In genomic region chr4:86439293-86439692, GRCh38 we compare ENCODE assay signal across 35 cellular contexts.
DNase-seq lines count a peak whose midpoint lies in the region; ATAC-seq, FAIRE-seq and TF ChIP-seq lines count a peak whose summit lies in the region.
"Had no signal": no experiment of that assay in that cellular context is flagged by ENCODE, and none has a peak within 500 bp of the region (broad histone marks: within the 10 kb centered on the region; RNA-seq: fewer than 3 reads in every experiment).

No MANE protein-coding gene starts in this region.

- H3K27ac ChIP-seq in SK-N-SH (ENCODE audit: low read depth in 2 of 2, low read length in 1 of 2) (no peak overlapping the region), neural progenitor cell (no peak overlapping the region)
- H3K27ac ChIP-seq: 22Rv1; BLaER1; BLaER1 treated with 17β-estradiol and CSF1 and Interleukin-3, amounts not matched to agents 10 nM and 100 nM; C4-2B had no signal

- H3K9ac ChIP-seq in SK-N-SH (no peak overlapping the region), neural progenitor cell (no peak overlapping the region)
- H3K9ac ChIP-seq: BLaER1; BLaER1 treated with 17β-estradiol and CSF1 and Interleukin-3, amounts not matched to agents 10 nM and 100 nM had no signal

- H4K20me1 ChIP-seq in SK-N-SH (ENCODE audit: insufficient read depth) (no peaks in the 10 kb centered on the region), neural progenitor cell (ENCODE audit: low read depth) (no peaks in the 10 kb centered on the region)
- H4K20me1 ChIP-seq: BLaER1; BLaER1 treated with 17β-estradiol and CSF1 and Interleukin-3, amounts not matched to agents 10 nM and 100 nM had no signal

- H3K36me3 Mint-ChIP-seq in neural progenitor cell: peaks cover 17% of the 10 kb centered on the region
- H3K36me3 Mint-ChIP-seq: CD14-positive monocyte; CD4-positive, alpha-beta memory T cell; CD4-positive, CD25-positive, alpha-beta regulatory T cell; CD8-positive, alpha-beta memory T cell; CD8-positive, alpha-beta T cell had no signal

- H3K9me3 Mint-ChIP-seq in neural progenitor cell: peaks cover 18% of the 10 kb centered on the region
- H3K9me3 Mint-ChIP-seq: CD4-positive, alpha-beta T cell had no signal

- H3K79me2 ChIP-seq in SK-N-SH (ENCODE audit: insufficient read depth) (no peaks in the 10 kb centered on the region), neural progenitor cell (ENCODE audit: low read depth) (no peaks in the 10 kb centered on the region)

- WGBS in SK-N-SH (ENCODE audit: low lambda C conversion rate): 65% methylated on average over 2 of the region's 2 CpGs

- H3K4me1 Mint-ChIP-seq in neural progenitor cell: peaks cover 32% of the 10 kb centered on the region
- H3K4me1 Mint-ChIP-seq: B cell; CD4-positive, alpha-beta memory T cell; CD4-positive, CD25-positive, alpha-beta regulatory T cell; CD8-positive, alpha-beta memory T cell had no signal

- ATAC-seq in SK-N-SH treated with all-trans-retinoic acid at 6 μM for 48 hours: no peak
- ATAC-seq: A549; CD8-positive, alpha-beta T cell had no signal

- H3K9me3 ChIP-seq in SK-N-SH (no peaks in the 10 kb centered on the region), neural progenitor cell (ENCODE audit: low read depth) (peaks cover 7% of the 10 kb centered on the region)
- H3K9me3 ChIP-seq: A549, BE2C, BLaER1, Caco-2 had no signal

- no peaks in the 10 kb centered on the region for H3F3A ChIP-seq in SK-N-SH (replicated peaks; ENCODE audit: insufficient read depth)
- peaks cover 55% of the 10 kb centered on the region for H3F3A ChIP-seq in neural progenitor cell (ENCODE audit: low read depth)

- H3K4me3 ChIP-seq in SK-N-SH (ENCODE audit: low read depth in 2 of 2, low read length in 1 of 2) (no peak overlapping the region), neural progenitor cell (no peak overlapping the region)
- H3K4me3 ChIP-seq: A549; BLaER1; BLaER1 treated with 17β-estradiol and CSF1 and Interleukin-3, amounts not matched to agents 10 nM and 100 nM had no signal

- peak; percentile 47 for FAIRE-seq in islet of Langerhans (lab: Jason Lieb, UNC)
- FAIRE-seq: A204.1, A549, D721Med had no signal

- CTCF ChIA-PET in SK-N-SH (lab: Yijun Ruan, JAX): interaction anchor here (0.7 kb wide), 1 partner anchor 39 kb away, joined by 3 read pairs; no protein-coding TSS in a partner anchor

- H3K4me1 ChIP-seq in SK-N-SH (ENCODE audit: control insufficient read depth in 1 of 2, insufficient read depth in 2 of 2, low read depth in 1 of 2, low read length in 1 of 2) (no peaks in the 10 kb centered on the region; a peak in 1 of 4 replicates), neural progenitor cell (peaks cover 36% of the 10 kb centered on the region)
- H3K4me1 ChIP-seq: BE2C, Caco-2 had no signal

- TF ChIP-seq CTCF in SK-N-SH (IDR thresholded peaks at IDR 0.05) (no peak), neural progenitor cell (IDR thresholded peaks at IDR 0.05) (no peak)

- no peaks in the 10 kb centered on the region for H3K27me3 ChIP-seq in SK-N-SH (ENCODE audit: insufficient read depth)
- no peaks in the 10 kb centered on the region for H3K27me3 ChIP-seq in neural progenitor cell
- H3K27me3 ChIP-seq: BE2C; BLaER1; BLaER1 treated with 17β-estradiol and CSF1 and Interleukin-3, amounts not matched to agents 10 nM and 100 nM had no signal

- DNase-seq in SK-N-SH: no peak
- no peak for DNase-seq in neural progenitor cell (ENCODE audit: low spot score)
- DNase-seq in NCI-H1092 (lab: John Stamatoyannopoulos, UW): no peak
- DNase-seq in hypothalamus (lab: John Stamatoyannopoulos, UW): no peak
- DNase-seq: 8988T; ACHN; AML-193; BE2C; C1 segment of cervical spinal cord; Caco-2; Calu3; CD4-positive, alpha-beta memory T cell; CD4-positive, alpha-beta T cell; CD4-positive, CD25-positive, alpha-beta regulatory T cell; CD8-positive, alpha-beta memory T cell; CD8-positive, alpha-beta T cell; COR-L47; DMS 273 treated with DMSO at 0.1 percent for 48 hours; DMS153; DMS53; DMS79; DMS79 treated with DMSO at 0.1 percent for 48 hours; DND-41; EL had no signal

- TF ChIP-seq RAD21 in SK-N-SH (IDR thresholded peaks at IDR 0.05; ENCODE audit: low read length): no peak

- no peak overlapping the region for H2AFZ ChIP-seq in SK-N-SH (ENCODE audit: low read depth)
- H2AFZ ChIP-seq in neural progenitor cell (replicated peaks): no peak overlapping the region

- no peak overlapping the region for H3K4me3 Mint-ChIP-seq in neural progenitor cell
- H3K4me3 Mint-ChIP-seq: B cell; CD14-positive monocyte; CD4-positive, alpha-beta memory T cell; CD4-positive, alpha-beta T cell; CD4-positive, CD25-positive, alpha-beta regulatory T cell; CD8-positive, alpha-beta memory T cell; CD8-positive, alpha-beta T cell had no signal

- H3K27me3 Mint-ChIP-seq in neural progenitor cell (ENCODE audit: insufficient read depth, low read depth): no peaks in the 10 kb centered on the region
- H3K27me3 Mint-ChIP-seq: B cell; CD4-positive, CD25-positive, alpha-beta regulatory T cell had no signal

- peak overlapping the region; percentile 71 for H3K27ac Mint-ChIP-seq in neural progenitor cell
- H3K27ac Mint-ChIP-seq: B cell; CD14-positive monocyte; CD4-positive, alpha-beta memory T cell; CD4-positive, alpha-beta T cell; CD4-positive, CD25-positive, alpha-beta regulatory T cell; CD8-positive, alpha-beta memory T cell; CD8-positive, alpha-beta T cell had no signal

- H3K9me2 ChIP-seq in SK-N-SH: no peaks in the 10 kb centered on the region

- TF ChIP-seq EP300 in SK-N-SH (IDR thresholded peaks at IDR 0.05; ENCODE audit: borderline replicate concordance in 1 of 2, low read depth in 1 of 2, low read length in 1 of 2): no peak

- POLR2A ChIA-PET in SK-N-SH (lab: Yijun Ruan, JAX): no interaction called here

- H3K36me3 ChIP-seq in SK-N-SH (replicated peaks in 1 of 2; ENCODE audit: control insufficient read depth in 1 of 2, insufficient read depth in 2 of 2, low read length in 1 of 2) (no peaks in the 10 kb centered on the region), neural progenitor cell (peaks cover 10% of the 10 kb centered on the region)
- H3K36me3 ChIP-seq: BE2C; BLaER1; BLaER1 treated with 17β-estradiol and CSF1 and Interleukin-3, amounts not matched to agents 10 nM and 100 nM had no signal

- H3K4me2 ChIP-seq in SK-N-SH (no peak overlapping the region), neural progenitor cell (no peak overlapping the region)
- H3K4me2 ChIP-seq: A549; BLaER1; BLaER1 treated with 17β-estradiol and CSF1 and Interleukin-3, amounts not matched to agents 10 nM and 100 nM had no signal

TF ChIP-seq in SK-N-SH treated with all-trans-retinoic acid at 6 μM for 48 hours, 23 proteins besides CTCF, POLR2A, EP300 and RAD21:
- TF ChIP-seq SNAI2 (CRISPR knock-in tag; IDR thresholded peaks at IDR 0.05) (no peak), OSR1 (CRISPR knock-in tag; IDR thresholded peaks at IDR 0.05) (no peak), GLIS3 (CRISPR knock-in tag; IDR thresholded peaks at IDR 0.05) (no peak), ZNF70 (CRISPR knock-in tag; IDR thresholded peaks at IDR 0.05) (no peak), ZNF8 (CRISPR knock-in tag; IDR thresholded peaks at IDR 0.05) (peak; percentile 94), ARNTL (CRISPR knock-in tag; IDR thresholded peaks at IDR 0.05; ENCODE audit: borderline replicate concordance, low read depth) (no peak), ZFP3 (CRISPR knock-in tag; IDR thresholded peaks at IDR 0.05) (no peak), ZC3H10 (CRISPR knock-in tag; IDR thresholded peaks at IDR 0.05) (no peak)

TF ChIP-seq in SK-N-SH, 30 proteins besides CTCF, POLR2A, EP300 and RAD21 (continues in another document):
- no peak for TF ChIP-seq RXRA (IDR thresholded peaks at IDR 0.05; ENCODE audit: borderline replicate concordance, low read depth)
- no peak for TF ChIP-seq POLR2AphosphoS5 (IDR thresholded peaks at IDR 0.05; ENCODE audit: low read depth, low read length)
- no peak for TF ChIP-seq YY1 (IDR thresholded peaks at IDR 0.05; ENCODE audit: low read depth)
- TF ChIP-seq RCOR1 (IDR thresholded peaks at IDR 0.05; ENCODE audit: low read length): no peak
- TF ChIP-seq GATA2 (CRISPR knock-in tag; IDR thresholded peaks at IDR 0.05): no peak
- no peak for TF ChIP-seq ZBTB33 (IDR thresholded peaks at IDR 0.05; ENCODE audit: borderline replicate concordance, low read depth)
- TF ChIP-seq, protein P1, sequence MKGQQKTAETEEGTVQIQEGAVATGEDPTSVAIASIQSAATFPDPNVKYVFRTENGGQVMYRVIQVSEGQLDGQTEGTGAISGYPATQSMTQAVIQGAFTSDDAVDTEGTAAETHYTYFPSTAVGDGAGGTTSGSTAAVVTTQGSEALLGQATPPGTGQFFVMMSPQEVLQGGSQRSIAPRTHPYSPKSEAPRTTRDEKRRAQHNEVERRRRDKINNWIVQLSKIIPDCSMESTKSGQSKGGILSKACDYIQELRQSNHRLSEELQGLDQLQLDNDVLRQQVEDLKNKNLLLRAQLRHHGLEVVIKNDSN (IDR thresholded peaks at IDR 0.05; ENCODE audit: borderline replicate concordance, low read depth): no peak
- no peak for TF ChIP-seq SIN3A (IDR thresholded peaks at IDR 0.05; ENCODE audit: borderline replicate concordance, low read depth, low read length)
- TF ChIP-seq JUND (IDR thresholded peaks at IDR 0.05): no peak
